Comparison of ENCODE assay signal across 14 cellular contexts in the genomic region with DNA sequence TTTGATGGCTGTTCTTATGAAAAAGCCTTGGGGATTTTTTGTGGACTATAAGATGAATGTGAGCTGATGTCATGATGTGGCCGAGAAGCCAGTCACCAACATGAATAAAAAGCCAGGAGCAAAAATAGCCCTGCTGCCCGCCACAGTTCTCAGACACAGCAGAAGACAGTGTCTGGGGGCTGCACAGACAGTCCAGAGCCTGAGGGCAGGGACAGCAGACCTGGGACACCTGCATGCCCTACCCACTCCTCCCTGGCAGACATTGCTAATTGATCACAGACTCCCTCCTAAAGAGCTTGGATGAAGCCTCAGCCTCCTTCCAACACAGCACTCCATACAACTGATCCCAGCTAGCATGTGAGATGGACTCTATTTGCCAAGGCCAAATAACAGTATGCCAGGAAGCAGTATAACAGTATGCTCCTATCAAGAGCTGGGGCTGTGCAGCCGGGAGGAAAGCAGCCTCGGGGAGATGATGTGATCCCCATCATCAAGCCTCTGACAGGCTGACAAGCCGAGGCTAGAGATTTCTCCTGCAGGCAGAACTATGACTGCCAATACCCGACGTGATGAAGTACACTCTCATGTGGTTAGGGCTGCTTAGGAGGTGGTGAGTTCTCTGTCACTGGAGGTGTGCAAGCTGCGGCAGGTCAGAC.
DNase-seq lines count a peak whose midpoint lies in the region; ATAC-seq and TF ChIP-seq lines count a peak whose summit lies in the region.
"Had no signal": no experiment of that assay in that cellular context is flagged by ENCODE, and none has a peak within 500 bp of the region (broad histone marks: within the 10 kb centered on the region; RNA-seq: fewer than 3 reads in every experiment).

No MANE protein-coding gene starts in this region.

- no peaks in the 10 kb centered on the region for H3K27me3 Mint-ChIP-seq in CD8-positive, alpha-beta memory T cell
- H3K27me3 Mint-ChIP-seq in endodermal cell (ENCODE audit: insufficient read depth): no peaks in the 10 kb centered on the region
- H3K27me3 Mint-ChIP-seq in activated naive CD8-positive, alpha-beta T cell treated with anti-CD3 and anti-CD28 coated beads, Interleukin-2, amount 50 U/mL, for 24 hours: no peaks in the 10 kb centered on the region

- H3K36me3 ChIP-seq in CD8-positive, alpha-beta memory T cell (ENCODE audit: insufficient read depth, low read length): peaks cover 6% of the 10 kb centered on the region
- no peaks in the 10 kb centered on the region for H3K36me3 ChIP-seq in endodermal cell (ENCODE audit: control insufficient read depth, insufficient read depth, low read length)
- H3K36me3 ChIP-seq: vagina had no signal

- no peak for DNase-seq in CD8-positive, alpha-beta memory T cell
- no peak for DNase-seq in endodermal cell
- DNase-seq in pons (ENCODE audit: low spot score): peak; percentile 78
- no peak for DNase-seq in lower leg skin (ENCODE audit: low spot score in 2 of 2)
- no peak for DNase-seq in activated naive CD8-positive, alpha-beta T cell treated with anti-CD3 and anti-CD28 coated beads, Interleukin-2, amount 50 U/mL, for 24 hours
- no peak for DNase-seq in NCI-H1105 treated with DMSO at 0.1 percent for 48 hours (lab: John Stamatoyannopoulos, UW)
- DNase-seq in cerebellar cortex (ENCODE audit: low spot score): no peak
- DNase-seq: activated CD4-positive, alpha-beta T cell treated with anti-CD3 and anti-CD28 coated beads for 1 hour; KG1; NCI-H510A treated with DMSO at 0.1 percent for 48 hours; RPMI8226; stimulated activated CD4-positive, alpha-beta T cell treated with anti-CD3 and anti-CD28 coated beads, Interleukin-2, amount 100 ng/mL, for 24 hours had no signal

- no peak for TF ChIP-seq POLR2A in lower leg skin (IDR thresholded peaks at IDR 0.05)

- H3K4me3 Mint-ChIP-seq in CD8-positive, alpha-beta memory T cell: no peak overlapping the region
- no peak overlapping the region for H3K4me3 Mint-ChIP-seq in endodermal cell
- no peak overlapping the region for H3K4me3 Mint-ChIP-seq in activated naive CD8-positive, alpha-beta T cell treated with anti-CD3 and anti-CD28 coated beads, Interleukin-2, amount 50 U/mL, for 24 hours

- CTCF ChIA-PET in CD8-positive, alpha-beta memory T cell (lab: Charles Lee): interaction anchor here (1.2 to 2.6 kb wide), 3 partner anchors 10 to 37 kb away, joined by 3 to 11 read pairs (median 3); no protein-coding TSS in a partner anchor

- H3K9ac ChIP-seq in endodermal cell (ENCODE audit: extremely low read depth, low read length, poor library complexity, severe bottlenecking): no peak overlapping the region

- H3K27me3 ChIP-seq in CD8-positive, alpha-beta memory T cell (ENCODE audit: insufficient read depth, low read length, poor library complexity, severe bottlenecking): no peaks in the 10 kb centered on the region
- H3K27me3 ChIP-seq in endodermal cell (ENCODE audit: control insufficient read depth, insufficient read depth, low read length, poor library complexity, severe bottlenecking): no peaks in the 10 kb centered on the region
- H3K27me3 ChIP-seq: vagina had no signal

- POLR2A ChIA-PET in CD8-positive, alpha-beta memory T cell (lab: Charles Lee): no interaction called here

- intact Hi-C loops in lower leg skin (cut with DNase I; ENCODE audit: low total_unique reads): no loop called here

- ATAC-seq in activated naive CD8-positive, alpha-beta T cell treated with anti-CD3 and anti-CD28 coated beads, Interleukin-2, amount 50 U/mL, for 24 hours: no peak

- peaks cover 0 to 25% (median 0%) of the 10 kb centered on the region in 3 donors for H3K36me3 Mint-ChIP-seq in CD8-positive, alpha-beta memory T cell
- no peaks in the 10 kb centered on the region for H3K36me3 Mint-ChIP-seq in endodermal cell (ENCODE audit: low read depth)
- peaks cover 2% of the 10 kb centered on the region for H3K36me3 Mint-ChIP-seq in activated naive CD8-positive, alpha-beta T cell treated with anti-CD3 and anti-CD28 coated beads, Interleukin-2, amount 50 U/mL, for 24 hours (ENCODE audit: low read depth)

- no peak overlapping the region for H3K27ac ChIP-seq in CD8-positive, alpha-beta memory T cell (ENCODE audit: low read depth, low read length)
- H3K27ac ChIP-seq in VCaP: peak overlapping the region; percentile 37; the same call in 1 of the 2 replicates
- peak overlapping the region; percentile 63 for H3K27ac ChIP-seq in endodermal cell (ENCODE audit: low read depth, low read length)
- H3K27ac ChIP-seq: vagina had no signal

- H3K4me1 ChIP-seq in CD8-positive, alpha-beta memory T cell (ENCODE audit: insufficient read depth, low read length): peaks cover 43% of the 10 kb centered on the region
- H3K4me1 ChIP-seq in endodermal cell (ENCODE audit: control insufficient read depth, insufficient read depth, low read length): peaks cover 4% of the 10 kb centered on the region

- TF ChIP-seq CTCF in VCaP (conservative IDR thresholded peaks at IDR 0.05): no peak
- no peak for TF ChIP-seq CTCF in endodermal cell (conservative IDR thresholded peaks at IDR 0.05)
- TF ChIP-seq CTCF in lower leg skin (IDR thresholded peaks at IDR 0.05): no peak

- H3K9me3 ChIP-seq in CD8-positive, alpha-beta memory T cell (ENCODE audit: low read length): no peaks in the 10 kb centered on the region
- no peaks in the 10 kb centered on the region for H3K9me3 ChIP-seq in endodermal cell (ENCODE audit: control insufficient read depth, low read length)
- H3K9me3 ChIP-seq: vagina had no signal

- no peak overlapping the region for H3K4me3 ChIP-seq in CD8-positive, alpha-beta memory T cell (ENCODE audit: low read length)
- no peak overlapping the region for H3K4me3 ChIP-seq in endodermal cell (ENCODE audit: low read length)
- no peak overlapping the region for H3K4me3 ChIP-seq in lower leg skin (ENCODE audit: low read depth, poor library complexity, severe bottlenecking)
- H3K4me3 ChIP-seq: vagina had no signal

- 90 to 95% methylated on average over 7 to 8 of the region's 8 CpGs for WGBS in endodermal cell (ENCODE audit: insufficient coverage in 1 of 2, insufficient read length in 1 of 2), 2 experiments
- 32 to 42% methylated on average over 6 to 8 of the region's 8 CpGs for WGBS in lower leg skin, 2 donors

- no peaks in the 10 kb centered on the region for H3K9me3 Mint-ChIP-seq in CD8-positive, alpha-beta memory T cell
- no peaks in the 10 kb centered on the region for H3K9me3 Mint-ChIP-seq in endodermal cell
- no peaks in the 10 kb centered on the region for H3K9me3 Mint-ChIP-seq in activated naive CD8-positive, alpha-beta T cell treated with anti-CD3 and anti-CD28 coated beads, Interleukin-2, amount 50 U/mL, for 24 hours

- peaks cover 48 to 57% (median 51%) of the 10 kb centered on the region in 3 donors for H3K4me1 Mint-ChIP-seq in CD8-positive, alpha-beta memory T cell
- peaks cover 2% of the 10 kb centered on the region for H3K4me1 Mint-ChIP-seq in endodermal cell
- peaks cover 42% of the 10 kb centered on the region for H3K4me1 Mint-ChIP-seq in activated naive CD8-positive, alpha-beta T cell treated with anti-CD3 and anti-CD28 coated beads, Interleukin-2, amount 50 U/mL, for 24 hours

- H3K27ac Mint-ChIP-seq in CD8-positive, alpha-beta memory T cell: peak overlapping the region in 5 of 8 donors; percentile 10 to 70 (median 42)
- no peak overlapping the region for H3K27ac Mint-ChIP-seq in endodermal cell
- no peak overlapping the region for H3K27ac Mint-ChIP-seq in activated naive CD8-positive, alpha-beta T cell treated with anti-CD3 and anti-CD28 coated beads, Interleukin-2, amount 50 U/mL, for 24 hours

Comparison
In these comparisons a context has a peak if more than half of its experiments do, and no peak if none do; other contexts are left out.
1. H3K27ac Mint-ChIP-seq: peak in CD8-positive, alpha-beta memory T cell (5 of 8); none in endodermal cell (single experiment) and activated naive CD8-positive, alpha-beta T cell treated with anti-CD3 and anti-CD28 coated beads, Interleukin-2, amount 50 U/mL, for 24 hours (single experiment).